Comparison of ENCODE assay signal across 21 cellular contexts in the genomic region with DNA sequence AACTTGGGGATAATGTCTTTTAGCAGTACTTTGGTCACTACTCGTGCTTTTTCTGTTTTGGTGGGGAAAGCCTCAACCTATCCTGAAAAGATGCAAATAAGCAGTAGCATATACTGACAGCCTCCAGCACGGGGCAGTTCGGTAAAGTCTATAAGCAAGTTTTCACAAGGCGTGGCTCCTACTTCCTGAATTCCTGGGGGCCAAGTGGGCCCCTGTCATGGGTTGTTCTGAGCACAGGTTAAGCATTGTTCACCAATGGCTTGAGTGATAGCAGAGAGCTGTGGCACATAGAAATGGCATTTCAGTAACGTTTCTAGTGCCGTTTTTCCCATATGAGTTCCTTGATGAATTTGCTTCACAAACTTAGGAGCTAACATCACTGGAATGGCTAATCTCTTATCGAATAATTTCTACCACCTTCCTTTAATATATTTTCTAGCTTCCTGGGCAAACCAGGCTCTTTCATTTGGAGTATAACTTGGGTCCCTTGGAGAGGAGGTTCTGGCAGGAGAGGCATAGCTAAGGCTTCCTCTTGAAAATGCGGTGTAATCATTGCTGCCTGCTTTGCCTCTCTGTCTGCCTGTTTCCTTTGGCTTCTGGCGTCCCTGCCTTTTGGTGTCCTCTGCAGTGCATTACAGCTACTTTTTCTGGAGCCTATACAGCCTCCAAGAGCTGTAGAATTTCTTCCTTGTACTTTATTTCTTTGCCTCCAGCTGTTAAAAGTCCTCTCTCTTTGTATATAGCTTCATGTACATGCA. TPM values are rescaled to one million over a fixed set of nuclear protein-coding genes. Genes with fewer than 3 reads are reported as not detected.
DNase-seq lines count a peak whose midpoint lies in the region; ATAC-seq and TF ChIP-seq lines count a peak whose summit lies in the region.
"Had no signal": no experiment of that assay in that cellular context is flagged by ENCODE, and none has a peak within 500 bp of the region (broad histone marks: within the 10 kb centered on the region; RNA-seq: fewer than 3 reads in every experiment).

No MANE protein-coding gene starts in this region.

- H3F3A ChIP-seq in PC-9 (ENCODE audit: insufficient read depth, low read depth): no peaks in the 10 kb centered on the region

- no peaks in the 10 kb centered on the region for H3K4me1 Mint-ChIP-seq in mesothelial cell of epicardium
- H3K4me1 Mint-ChIP-seq: CD4-positive, CD25-positive, alpha-beta regulatory T cell had no signal

- no peak overlapping the region for H3K4me3 ChIP-seq in PC-9
- no peak overlapping the region for H3K4me3 ChIP-seq in esophagus muscularis mucosa
- H3K4me3 ChIP-seq in mucosa of descending colon: no peak overlapping the region
- H3K4me3 ChIP-seq: MG63, SK-N-MC had no signal

- TF ChIP-seq POLR2A in esophagus muscularis mucosa (IDR thresholded peaks at IDR 0.05; ENCODE audit: low read depth): no peak

- no TSS peak for BruUV-seq in PC-9 (replicated peaks; lab: Mats Ljungman, UMichigan)

- H4K20me1 ChIP-seq in PC-9 (ENCODE audit: insufficient read depth): no peaks in the 10 kb centered on the region

- H3K27ac Mint-ChIP-seq in mesothelial cell of epicardium: no peak overlapping the region

- intact Hi-C loops in PC-9 (cut with micrococcal nuclease; ENCODE audit: unreplicated experiment): no loop called here
- intact Hi-C loops in esophagus muscularis mucosa (cut with DNase I): no loop called here
- intact Hi-C loops in mucosa of descending colon (cut with DNase I, micrococcal nuclease): no loop called here

- H3K36me3 ChIP-seq in PC-9 (ENCODE audit: low read depth) (no peaks in the 10 kb centered on the region), esophagus muscularis mucosa (no peaks in the 10 kb centered on the region), mucosa of descending colon (ENCODE audit: low read depth) (no peaks in the 10 kb centered on the region)
- H3K36me3 ChIP-seq: MG63 had no signal

- peak overlapping the region; percentile 7; the same call in 1 of the 2 replicates for H3K4me2 ChIP-seq in PC-9

- H3K9me3 Mint-ChIP-seq in mesothelial cell of epicardium: peaks cover 4% of the 10 kb centered on the region

- 0 out of 2 replicates have a peak overlapping the region, but pooled peaks have one; percentile 17 for H2AFZ ChIP-seq in PC-9

- 77% methylated on average over 9 of the region's 9 CpGs for WGBS in esophagus muscularis mucosa

- H3K4me3 Mint-ChIP-seq in mesothelial cell of epicardium: no peak overlapping the region
- H3K4me3 Mint-ChIP-seq: CD4-positive, CD25-positive, alpha-beta regulatory T cell had no signal

- CTCF ChIA-PET in PC-9 (lab: Charles Lee): no interaction called here

- no peak for TF ChIP-seq EP300 in esophagus muscularis mucosa (IDR thresholded peaks at IDR 0.05)

- no peaks in the 10 kb centered on the region for H3K36me3 Mint-ChIP-seq in mesothelial cell of epicardium
- H3K36me3 Mint-ChIP-seq: CD4-positive, CD25-positive, alpha-beta regulatory T cell had no signal

- H3K4me1 ChIP-seq in PC-9 (replicated peaks; ENCODE audit: insufficient read depth) (no peaks in the 10 kb centered on the region), esophagus muscularis mucosa (no peaks in the 10 kb centered on the region), mucosa of descending colon (ENCODE audit: low read depth) (no peaks in the 10 kb centered on the region)

- H3K27ac ChIP-seq in PC-9 (no peak overlapping the region), esophagus muscularis mucosa (replicated peaks in 1 of 4) (no peak overlapping the region)
- H3K27ac ChIP-seq: RWPE1, SK-N-MC had no signal

- TF ChIP-seq CTCF in PC-9 (conservative IDR thresholded peaks at IDR 0.05) (no peak), esophagus muscularis mucosa (IDR thresholded peaks at IDR 0.05) (no peak), mucosa of descending colon (IDR thresholded peaks at IDR 0.05) (no peak), mesothelial cell of epicardium (IDR thresholded peaks at IDR 0.05; ENCODE audit: unreplicated experiment) (no peak)

- no peaks in the 10 kb centered on the region for H3K9me2 ChIP-seq in PC-9 (ENCODE audit: insufficient read depth)

- H3K9me3 ChIP-seq in PC-9 (ENCODE audit: insufficient read depth, low read depth) (no peaks in the 10 kb centered on the region), esophagus muscularis mucosa (peaks cover 0 to 3% (median 0%) of the 10 kb centered on the region in 4 donors), mucosa of descending colon (no peaks in the 10 kb centered on the region)

- H3K27me3 Mint-ChIP-seq in mesothelial cell of epicardium (ENCODE audit: low read depth): peaks cover 37% of the 10 kb centered on the region

- POLR2A ChIA-PET in PC-9 (lab: Charles Lee; ENCODE audit: unreplicated experiment): no interaction called here

- H3K79me2 ChIP-seq in PC-9 (ENCODE audit: low read depth): no peaks in the 10 kb centered on the region

- peaks cover 63% of the 10 kb centered on the region for H3K27me3 ChIP-seq in PC-9 (ENCODE audit: insufficient read depth, low read depth)
- H3K27me3 ChIP-seq in esophagus muscularis mucosa: peaks cover 0 to 2% (median 0%) of the 10 kb centered on the region in 4 donors
- H3K27me3 ChIP-seq: MG63 had no signal

- DNase-seq in PC-9: no peak
- peak; percentile 37 for DNase-seq in esophagus muscularis mucosa (ENCODE audit: extremely low spot score)
- no peak for DNase-seq in mucosa of descending colon
- no peak for DNase-seq in mesothelial cell of epicardium (ENCODE audit: low spot score in 2 of 2, unreplicated experiment in 2 of 2)
- no peak for DNase-seq in activated CD8-positive, alpha-beta memory T cell treated with anti-CD3 and anti-CD28 coated beads, Interleukin-2, amount 50 U/mL, for 4 hours
- no peak for DNase-seq in NCI-H2029 (lab: John Stamatoyannopoulos, UW)
- DNase-seq: CD4-positive, CD25-positive, alpha-beta regulatory T cell; COR-L47; DND-41; GOT3; MG63; NCI-H1417; NCI-H1694 treated with DMSO at 0.1 percent for 48 hours; NCI-H446; NCI-H526 treated with DMSO at 0.1 percent for 48 hours; OCI-M1; SHP77 treated with DMSO at 0.1 percent for 48 hours had no signal

- ATAC-seq in mucosa of descending colon (peak; percentile 67), GM18870 (IDR thresholded peaks at IDR 0.05; ENCODE audit: unreplicated experiment) (no peak)
- ATAC-seq: HCT116 had no signal

RNA-seq across cellular contexts. Expression of a gene that starts 11.7 kb away (rescaled TPM):
- total RNA-seq in PC-9 (2021) (3.3 and 3.7 TPM in 2 replicates), esophagus muscularis mucosa (1 to 10 TPM; 2.9 to 5.6 (median 5.2) TPM), mucosa of descending colon (1 to 10 TPM; 1.5 to 3.7 (median 1.9) TPM), mesothelial cell of epicardium (8.9 to 9.5 TPM (median 9.2 TPM) in 3 replicates)

RNA-seq across cellular contexts. Expression of a gene that starts 20.1 kb away (rescaled TPM):
- total RNA-seq in PC-9 (2021) (2.1 and 3.7 TPM in 2 replicates), esophagus muscularis mucosa (1 to 10 TPM; 1.9 to 2.8 (median 2.2) TPM), mucosa of descending colon (1 to 10 TPM; 2.4 to 5.8 (median 4.3) TPM), mesothelial cell of epicardium (6.1 to 7.3 TPM (median 6.7 TPM) in 3 replicates)
